ENCODE assay signal across 10 cellular contexts in genomic region chr4:10100734-10101216, GRCh38. TPM values are rescaled to one million over a fixed set of nuclear protein-coding genes. Genes with fewer than 3 reads are reported as not detected.
DNase-seq lines count a peak whose midpoint lies in the region; ATAC-seq and TF ChIP-seq lines count a peak whose summit lies in the region.
"Had no signal": no experiment of that assay in that cellular context is flagged by ENCODE, and none has a peak within 500 bp of the region (broad histone marks: within the 10 kb centered on the region; RNA-seq: fewer than 3 reads in every experiment).

No MANE protein-coding gene starts in this region.

- intact Hi-C loops in PC-9 (cut with micrococcal nuclease; ENCODE audit: unreplicated experiment) = no loop called here

- H3K4me1 ChIP-seq in mesendoderm (ENCODE audit: control insufficient read depth, low read depth, low read length) (no peaks in the 10 kb centered on the region), PC-9 (replicated peaks; ENCODE audit: insufficient read depth) (peaks cover 40% of the 10 kb centered on the region)

- no peak overlapping the region for H2BK15ac ChIP-seq in mesendoderm (replicated peaks; ENCODE audit: low read depth)

- TF ChIP-seq CTCF in PC-9 (conservative IDR thresholded peaks at IDR 0.05) = no peak

- no peak overlapping the region for H2AK5ac ChIP-seq in mesendoderm (ENCODE audit: low read length)

- H3K9me3 Mint-ChIP-seq in central memory CD8-positive, alpha-beta T cell = no peaks in the 10 kb centered on the region

- CTCF ChIA-PET in PC-9 (lab: Charles Lee) = no interaction called here

- H3K36me3 Mint-ChIP-seq in central memory CD8-positive, alpha-beta T cell (ENCODE audit: insufficient read depth) = peaks cover 45% of the 10 kb centered on the region

- H3K27ac ChIP-seq in mesendoderm (ENCODE audit: low read depth, low read length) (no peak overlapping the region), PC-9 (no peak overlapping the region)
- H3K27ac ChIP-seq: VCaP had no signal

- ATAC-seq in central memory CD8-positive, alpha-beta T cell (replicated peaks; ENCODE audit: extremely low read depth, poor library complexity, severe bottlenecking) = no peak
- no peak for ATAC-seq in HG03045 (IDR thresholded peaks at IDR 0.05; ENCODE audit: unreplicated experiment)

- H2AFZ ChIP-seq in PC-9 = no peak overlapping the region

- no peaks in the 10 kb centered on the region for H3K27me3 Mint-ChIP-seq in central memory CD8-positive, alpha-beta T cell

- peak overlapping the region; percentile 47 for H3K56ac ChIP-seq in mesendoderm (ENCODE audit: low read length)

- peaks cover 46% of the 10 kb centered on the region for H3K79me1 ChIP-seq in mesendoderm (ENCODE audit: low read length)

- peak overlapping the region; percentile 72 for H3K4me3 Mint-ChIP-seq in central memory CD8-positive, alpha-beta T cell

- BruUV-seq in PC-9 (replicated peaks; lab: Mats Ljungman, UMichigan) = no TSS peak

- H3K4ac ChIP-seq in mesendoderm (ENCODE audit: low read depth, low read length) = no peak overlapping the region

- peaks cover 30% of the 10 kb centered on the region for H3F3A ChIP-seq in PC-9 (ENCODE audit: insufficient read depth, low read depth)

- H4K20me1 ChIP-seq in PC-9 (ENCODE audit: insufficient read depth) = peaks cover 40% of the 10 kb centered on the region

- H3K27me3 ChIP-seq in mesendoderm (ENCODE audit: insufficient read depth, low read length, poor library complexity) (no peaks in the 10 kb centered on the region), PC-9 (ENCODE audit: insufficient read depth, low read depth) (no peaks in the 10 kb centered on the region)

- WGBS in mesendoderm (ENCODE audit: extremely low coverage, insufficient coverage, low lambda C conversion rate) = no CpG with 5 or more reads among the region's 12 CpGs

- H3K9me3 ChIP-seq in PC-9 (ENCODE audit: insufficient read depth, low read depth) = no peaks in the 10 kb centered on the region

- peak overlapping the region; percentile 92 for H3K27ac Mint-ChIP-seq in central memory CD8-positive, alpha-beta T cell (ENCODE audit: low read depth)

- peaks cover 92% of the 10 kb centered on the region for H3K79me2 ChIP-seq in mesendoderm (ENCODE audit: control insufficient read depth, insufficient read depth, low read length)
- peaks cover 68% of the 10 kb centered on the region for H3K79me2 ChIP-seq in PC-9 (ENCODE audit: low read depth)

- H3K4me3 ChIP-seq in mesendoderm (ENCODE audit: low read length) (no peak overlapping the region), PC-9 (no peak overlapping the region)

- in situ Hi-C loops in G401 (cut with HindIII; ENCODE audit: low sequenced_read_pairs) = no loop called here

- no peak overlapping the region for H4K5ac ChIP-seq in mesendoderm (ENCODE audit: low read length)

- no peak overlapping the region for H2BK5ac ChIP-seq in mesendoderm (ENCODE audit: low read length)

- H3K36me3 ChIP-seq in mesendoderm (ENCODE audit: control insufficient read depth, insufficient read depth, low read length) (peaks cover 31% of the 10 kb centered on the region), PC-9 (ENCODE audit: low read depth) (peaks cover 15% of the 10 kb centered on the region; the same call in 1 of the 2 replicates)

- POLR2A ChIA-PET in PC-9 (lab: Charles Lee; ENCODE audit: unreplicated experiment) = no interaction called here

- H3K18ac ChIP-seq in mesendoderm (ENCODE audit: low read length) = no peak overlapping the region

- peak; percentile 42 for DNase-seq in stimulated activated CD4-positive, alpha-beta T cell treated with anti-CD3 and anti-CD28 coated beads, Interleukin-15, amount 100 ng/mL, for 24 hours
- DNase-seq in stimulated activated CD4-positive, alpha-beta T cell treated with anti-CD3 and anti-CD28 coated beads, Interleukin-1b, Interleukin-23, amount 100 ng/mL, for 48 hours = no peak
- DNase-seq in central memory CD8-positive, alpha-beta T cell (ENCODE audit: low spot score in 2 of 2) = no peak
- DNase-seq in mesendoderm (no peak), G401 (ENCODE audit: low spot score) (no peak), PC-9 (no peak), H4 (ENCODE audit: low spot score) (no peak)
- DNase-seq: NCI-H187 had no signal

- H3K9me2 ChIP-seq in PC-9 (ENCODE audit: insufficient read depth) = no peaks in the 10 kb centered on the region

- peaks cover 91% of the 10 kb centered on the region for H3K4me1 Mint-ChIP-seq in central memory CD8-positive, alpha-beta T cell

- no peak overlapping the region for H4K8ac ChIP-seq in mesendoderm (ENCODE audit: low read depth, low read length)

- no peak overlapping the region for H3K23ac ChIP-seq in mesendoderm (ENCODE audit: low read length)

- H2BK120ac ChIP-seq in mesendoderm (ENCODE audit: low read depth, low read length) = no peak overlapping the region

- H3K4me2 ChIP-seq in mesendoderm (ENCODE audit: low read length) = no peak overlapping the region
- no peak overlapping the region for H3K4me2 ChIP-seq in PC-9

- H3K9ac ChIP-seq in mesendoderm (ENCODE audit: low read length) = no peak overlapping the region

RNA-seq across cellular contexts. Expression of gene WDR1, which starts 15.8 kb away (rescaled TPM):
- polyA plus RNA-seq in mesendoderm (2013, experiment 1 of 2) = 261 TPM
- polyA plus RNA-seq in mesendoderm (2013, experiment 2 of 2) = 261 TPM
- 300 and 383 TPM in 2 replicates for total RNA-seq in G401 (2014; rRNA removed; shearing (Covaris generic))
- total RNA-seq in PC-9 (2021) = 251 and 258 TPM in 2 replicates
- total RNA-seq in H4 (2014; rRNA removed; shearing (Covaris generic)) = 189 and 209 TPM in 2 replicates
